Comparison of ENCODE assay signal across 8 cellular contexts in genomic region chr6:165905744-165906143, GRCh38.
"Had no signal": no experiment of that assay in that cellular context is flagged by ENCODE, and none has a peak within 500 bp of the region (broad histone marks: within the 10 kb centered on the region; RNA-seq: fewer than 3 reads in every experiment).

No MANE protein-coding gene starts in this region.

- DNase-seq: GDM1, GF-D8 had no signal

- ATAC-seq: GM12878 had no signal

- H3K4me3 ChIP-seq: GM12878 had no signal

- FAIRE-seq: G401.6, GM12878, GM12891, GM12892, GM18507, GM19239 had no signal
